Comparison of ENCODE assay signal across 1 cellular context in the genomic region with DNA sequence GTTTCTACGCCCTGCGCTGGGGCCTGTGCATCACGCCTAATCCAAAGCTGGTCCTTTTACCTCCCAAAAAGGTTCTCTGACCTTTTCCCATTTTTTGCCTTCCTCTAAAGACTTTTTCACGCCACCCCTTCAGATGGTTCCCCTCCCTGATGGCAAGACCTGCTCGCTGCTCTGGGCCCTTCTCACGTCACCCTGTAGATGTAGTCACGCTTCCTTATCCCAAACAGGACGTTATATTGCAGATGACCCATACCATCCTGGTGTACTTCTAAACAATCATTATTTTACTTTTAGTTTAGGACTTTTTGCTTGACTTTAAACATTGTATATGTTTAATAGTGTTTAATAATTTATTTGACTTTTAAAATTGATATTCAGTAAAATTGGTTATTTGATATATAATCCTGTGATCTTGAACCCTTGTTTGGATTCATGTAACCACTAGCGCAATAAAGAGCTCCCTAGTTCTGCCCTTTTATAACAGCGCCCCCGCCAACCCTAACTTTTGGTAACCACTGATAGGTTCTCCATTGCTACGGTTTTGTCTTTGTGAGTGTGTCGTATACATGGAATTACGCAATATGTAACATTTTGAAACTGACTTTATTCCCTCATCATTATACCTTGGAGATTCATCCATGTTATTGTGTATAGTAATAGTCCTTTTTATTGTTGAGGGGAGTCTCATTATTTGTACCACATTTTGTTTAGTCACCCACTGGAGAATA.
TF ChIP-seq lines count a peak whose summit lies in the region.

No MANE protein-coding gene starts in this region.

TF ChIP-seq in endothelial cell of umbilical vein, 7 proteins besides CTCF, POLR2A, EP300 and RAD21 (continued from another document):
- TF ChIP-seq EZH2 (IDR thresholded peaks at IDR 0.05; ENCODE audit: borderline replicate concordance, low read depth, low read length, severe bottlenecking): no peak
- no peak for TF ChIP-seq GATA2 (IDR thresholded peaks at IDR 0.05; ENCODE audit: insufficient read depth, insufficient read length, low read depth, low read length)
- no peak for TF ChIP-seq JUN (IDR thresholded peaks at IDR 0.05; ENCODE audit: borderline replicate concordance, insufficient read depth, insufficient read length, low read depth)
- TF ChIP-seq, protein P1, sequence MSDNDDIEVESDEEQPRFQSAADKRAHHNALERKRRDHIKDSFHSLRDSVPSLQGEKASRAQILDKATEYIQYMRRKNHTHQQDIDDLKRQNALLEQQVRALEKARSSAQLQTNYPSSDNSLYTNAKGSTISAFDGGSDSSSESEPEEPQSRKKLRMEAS (IDR thresholded peaks at IDR 0.05; ENCODE audit: insufficient read depth, insufficient read length): no peak
